Comparison of ENCODE assay signal across 8 cellular contexts in the genomic region with DNA sequence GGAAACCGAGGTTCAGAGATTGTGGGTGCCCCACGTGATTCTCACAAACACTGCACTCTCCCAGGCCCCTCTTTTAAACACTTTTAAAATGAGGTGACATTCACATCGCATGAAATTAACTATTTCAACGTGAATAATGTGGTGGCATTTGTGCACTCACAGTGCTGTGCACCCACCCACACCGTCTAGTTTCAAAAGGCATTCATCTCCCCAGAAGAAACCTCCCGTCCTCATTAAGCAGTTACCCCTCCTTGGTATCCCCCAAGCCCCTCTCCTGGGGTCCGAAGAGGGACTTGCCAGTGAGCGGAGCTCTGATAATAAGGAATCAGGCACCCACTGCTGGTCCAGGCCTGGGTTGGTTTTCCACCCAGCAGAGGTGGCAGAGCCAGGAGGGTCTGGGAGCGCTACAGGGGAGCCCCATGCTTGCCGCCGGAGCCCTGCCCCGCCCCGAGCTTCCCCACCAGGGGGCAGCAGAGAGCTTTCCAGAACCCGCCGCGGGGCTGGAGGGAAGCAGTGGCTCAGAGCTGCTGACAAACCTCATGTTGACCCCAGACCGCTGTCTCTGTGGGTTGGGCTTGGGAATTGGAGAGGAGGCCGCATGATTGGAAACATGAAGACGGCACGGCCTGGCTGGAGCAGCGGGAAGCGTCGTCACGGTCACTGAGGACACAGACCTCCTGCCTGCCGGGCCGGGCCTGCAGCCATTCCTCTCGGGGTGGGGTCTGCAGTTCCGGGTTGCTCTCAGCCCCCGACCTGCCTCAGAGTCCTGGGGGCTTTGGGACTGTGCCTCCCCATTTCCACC.
A peak's percentile ranks its signal among the peaks of the same experiment; 100 is the strongest.
DNase-seq lines count a peak whose midpoint lies in the region; ATAC-seq and TF ChIP-seq lines count a peak whose summit lies in the region.

No MANE protein-coding gene starts in this region.

- H3K4me3 ChIP-seq in cardiac fibroblast (replicated peaks in 1 of 2; ENCODE audit: low read depth in 2 of 2, low read length in 2 of 2) = no peak overlapping the region

- peak; percentile 91 for DNase-seq in GM10266 (ENCODE audit: extremely low spot score)
- peak; percentile 28 to 73 for DNase-seq in NCI-H1930 (lab: John Stamatoyannopoulos, UW)
- peak; percentile 64 for DNase-seq in activated CD4-positive, CD25-positive, alpha-beta regulatory T cell treated with anti-CD3 and anti-CD28 coated beads, Interleukin-2, amount 50 U/mL, for 16 hours (ENCODE audit: low read depth, low spot score)
- DNase-seq in cardiac fibroblast (ENCODE audit: low read depth in 2 of 2) = peak; percentile 80 to 95
- DNase-seq in kidney tubule cell (ENCODE audit: low spot score) = peak; percentile 75
- DNase-seq in stimulated activated CD4-positive, alpha-beta T cell treated with anti-CD3 and anti-CD28 coated beads, Interleukin-1b, Interleukin-23, amount 100 ng/mL, for 24 hours (ENCODE audit: low read depth in 4 of 4, low spot score in 1 of 4) = peak; percentile 73 to 92 (median 78)

- TF ChIP-seq CTCF in GM10266 (IDR thresholded peaks at IDR 0.05; ENCODE audit: control insufficient read depth, insufficient read depth, low read depth, missing control alignments) (peak; percentile 82), cardiac fibroblast (IDR thresholded peaks at IDR 0.05; ENCODE audit: low read depth, low read length) (peak; percentile 97)

- peak; percentile 66 for ATAC-seq in HG02588 (IDR thresholded peaks at IDR 0.05; ENCODE audit: unreplicated experiment)
- ATAC-seq in GM21717 (IDR thresholded peaks at IDR 0.05; ENCODE audit: unreplicated experiment) = no peak
